Comparison of ENCODE assay signal across 15 cellular contexts in genomic region chr3:139325551-139325950, GRCh38.
"Had no signal": no experiment of that assay in that cellular context is flagged by ENCODE, and none has a peak within 500 bp of the region (broad histone marks: within the 10 kb centered on the region; RNA-seq: fewer than 3 reads in every experiment).

No MANE protein-coding gene starts in this region.

- H3K27ac ChIP-seq: adrenal gland, cardiac muscle cell, ovary, suprapubic skin, WERI-Rb-1 had no signal

- H3K9me3 ChIP-seq: adrenal gland, ovary, suprapubic skin had no signal

- DNase-seq: activated CD4-positive, alpha-beta T cell treated with anti-CD3 and anti-CD28 coated beads, Interleukin-2, amount 50 U/mL, for 48 hours; activated effector memory CD4-positive, alpha-beta T cell treated with anti-CD3 and anti-CD28 coated beads, Interleukin-2, amount 50 U/mL, for 16 hours; activated T-cell treated with anti-CD3 and anti-CD28 coated beads, Interleukin-2, amount 50 U/mL, for 4 hours; hippocampal formation; kidney; stimulated activated CD4-positive, alpha-beta T cell treated with anti-CD3 and anti-CD28 coated beads, Interleukin-4, amount 100 ng/mL, for 4 hours; stimulated activated CD8-positive, alpha-beta memory T cell treated with anti-CD3 and anti-CD28 coated beads, Interleukin-4, amount 100 ng/mL, for 48 hours; stimulated activated naive CD8-positive, alpha-beta T cell treated with anti-CD3 and anti-CD28 coated beads, Interleukin-15, Interleukin-2, amounts not matched to agents 100 U/mL and 50 U/mL, for 24 hours; T-helper 17 cell; WERI-Rb-1 had no signal

- H3K4me3 ChIP-seq: adrenal gland, cardiac muscle cell, ovary, smooth muscle cell, suprapubic skin had no signal

- ATAC-seq: activated T-cell treated with anti-CD3 and anti-CD28 coated beads, Interleukin-2, amount 50 U/mL, for 4 hours; stimulated activated naive CD8-positive, alpha-beta T cell treated with anti-CD3 and anti-CD28 coated beads, Interleukin-15, Interleukin-2, amounts not matched to agents 100 U/mL and 50 U/mL, for 24 hours; T-helper 17 cell had no signal

- H3K4me1 ChIP-seq: adrenal gland had no signal

- H3K27me3 ChIP-seq: adrenal gland, ovary had no signal

- H3K36me3 ChIP-seq: adrenal gland, cardiac muscle cell, ovary, suprapubic skin, WERI-Rb-1 had no signal
